In genomic region chr3:47991341-47991740, GRCh38 we compare ENCODE assay signal across 6 cellular contexts.
"Had no signal": no experiment of that assay in that cellular context is flagged by ENCODE, and none has a peak within 500 bp of the region (broad histone marks: within the 10 kb centered on the region; RNA-seq: fewer than 3 reads in every experiment).

No MANE protein-coding gene starts in this region.

- ATAC-seq: GM23338, HepG2 had no signal

- H3K4me3 ChIP-seq: GM23338 had no signal

- DNase-seq: H9, HCEC 1CT, KBM-7 had no signal

- H3K27ac ChIP-seq: HL-60 had no signal

- H3K4me2 ChIP-seq: GM23338 had no signal
